ENCODE assay signal across 16 cellular contexts in genomic region chr2:134129900-134130537, GRCh38.
DNase-seq lines count a peak whose midpoint lies in the region; ATAC-seq lines count a peak whose summit lies in the region.
"Had no signal": no experiment of that assay in that cellular context is flagged by ENCODE, and none has a peak within 500 bp of the region (broad histone marks: within the 10 kb centered on the region; RNA-seq: fewer than 3 reads in every experiment).

No MANE protein-coding gene starts in this region.

- no peaks in the 10 kb centered on the region for H3K27me3 Mint-ChIP-seq in stimulated activated naive CD8-positive, alpha-beta T cell treated with anti-CD3 and anti-CD28 coated beads, Interleukin-15, amount 100 ng/mL, for 72 hours
- no peaks in the 10 kb centered on the region for H3K27me3 Mint-ChIP-seq in stimulated activated memory B cell treated with anti-CD40 and anti-IgM and Interleukin-4, amounts not matched to agents 10 μg/mL and 1 μg/mL and 100 μg/mL, for 72 hours
- H3K27me3 Mint-ChIP-seq: CD4-positive, alpha-beta memory T cell had no signal

- peaks cover 16% of the 10 kb centered on the region for H3K36me3 Mint-ChIP-seq in stimulated activated memory B cell treated with anti-CD40 and anti-IgM and Interleukin-4, amounts not matched to agents 10 μg/mL and 1 μg/mL and 100 μg/mL, for 72 hours

- peaks cover 61% of the 10 kb centered on the region for H3K4me1 Mint-ChIP-seq in stimulated activated naive CD8-positive, alpha-beta T cell treated with anti-CD3 and anti-CD28 coated beads, Interleukin-15, amount 100 ng/mL, for 72 hours
- peaks cover 73% of the 10 kb centered on the region for H3K4me1 Mint-ChIP-seq in stimulated activated memory B cell treated with anti-CD40 and anti-IgM and Interleukin-4, amounts not matched to agents 10 μg/mL and 1 μg/mL and 100 μg/mL, for 72 hours

- H3K4me3 Mint-ChIP-seq in stimulated activated naive CD8-positive, alpha-beta T cell treated with anti-CD3 and anti-CD28 coated beads, Interleukin-15, amount 100 ng/mL, for 72 hours = no peak overlapping the region
- H3K4me3 Mint-ChIP-seq in stimulated activated memory B cell treated with anti-CD40 and anti-IgM and Interleukin-4, amounts not matched to agents 10 μg/mL and 1 μg/mL and 100 μg/mL, for 72 hours = no peak overlapping the region
- H3K4me3 Mint-ChIP-seq: CD14-positive monocyte, GM23338 had no signal

- ATAC-seq in stimulated activated naive CD8-positive, alpha-beta T cell treated with anti-CD3 and anti-CD28 coated beads, Interleukin-15, amount 100 ng/mL, for 72 hours = peak; percentile 67
- ATAC-seq in stimulated activated naive CD8-positive, alpha-beta T cell treated with anti-CD3 and anti-CD28 coated beads, Interleukin-15, Interleukin-2, amounts not matched to agents 100 U/mL and 50 U/mL, for 24 hours = no peak
- peak; percentile 46 for ATAC-seq in stimulated activated memory B cell treated with anti-CD40 and anti-IgM and Interleukin-4, amounts not matched to agents 10 μg/mL and 1 μg/mL and 100 μg/mL, for 72 hours
- no peak for ATAC-seq in HG03460 (IDR thresholded peaks at IDR 0.05; ENCODE audit: unreplicated experiment)
- ATAC-seq: GM23338 had no signal

- no peak for DNase-seq in stimulated activated naive CD8-positive, alpha-beta T cell treated with anti-CD3 and anti-CD28 coated beads, Interleukin-15, amount 100 ng/mL, for 72 hours
- DNase-seq in stimulated activated naive CD8-positive, alpha-beta T cell treated with anti-CD3 and anti-CD28 coated beads, Interleukin-15, Interleukin-2, amounts not matched to agents 100 U/mL and 50 U/mL, for 24 hours = no peak
- peak; percentile 76 for DNase-seq in RPMI8226
- DNase-seq in NCI-H446 treated with DMSO at 0.1 percent for 48 hours (lab: John Stamatoyannopoulos, UW) = no peak
- no peak for DNase-seq in nucleus accumbens (lab: John Stamatoyannopoulos, UW)
- DNase-seq: ACHN; AML-193; CD4-positive, alpha-beta memory T cell; DMS153; DMS79; GF-D8; HCEC 1CT had no signal

- no peaks in the 10 kb centered on the region for H3K9me3 Mint-ChIP-seq in stimulated activated naive CD8-positive, alpha-beta T cell treated with anti-CD3 and anti-CD28 coated beads, Interleukin-15, amount 100 ng/mL, for 72 hours
- no peaks in the 10 kb centered on the region for H3K9me3 Mint-ChIP-seq in stimulated activated memory B cell treated with anti-CD40 and anti-IgM and Interleukin-4, amounts not matched to agents 10 μg/mL and 1 μg/mL and 100 μg/mL, for 72 hours

- no peak overlapping the region for H3K27ac Mint-ChIP-seq in stimulated activated naive CD8-positive, alpha-beta T cell treated with anti-CD3 and anti-CD28 coated beads, Interleukin-15, amount 100 ng/mL, for 72 hours
- H3K27ac Mint-ChIP-seq in stimulated activated memory B cell treated with anti-CD40 and anti-IgM and Interleukin-4, amounts not matched to agents 10 μg/mL and 1 μg/mL and 100 μg/mL, for 72 hours = no peak overlapping the region
- H3K27ac Mint-ChIP-seq: CD14-positive monocyte, GM23338 had no signal

Comparison
In these comparisons a context has a peak if more than half of its experiments do, and no peak if none do; other contexts are left out.
1. ATAC-seq: peak in stimulated activated naive CD8-positive, alpha-beta T cell treated with anti-CD3 and anti-CD28 coated beads, Interleukin-15, amount 100 ng/mL, for 72 hours (single experiment) and stimulated activated memory B cell treated with anti-CD40 and anti-IgM and Interleukin-4, amounts not matched to agents 10 μg/mL and 1 μg/mL and 100 μg/mL, for 72 hours (single experiment); none in stimulated activated naive CD8-positive, alpha-beta T cell treated with anti-CD3 and anti-CD28 coated beads, Interleukin-15, Interleukin-2, amounts not matched to agents 100 U/mL and 50 U/mL, for 24 hours (single experiment) and HG03460 (single experiment).